Comparison of ENCODE assay signal across 8 cellular contexts in genomic region chr1:1079408-1080121, GRCh38. TPM values are rescaled to one million over a fixed set of nuclear protein-coding genes. Genes with fewer than 3 reads are reported as not detected.
DNase-seq lines count a peak whose midpoint lies in the region; ATAC-seq, FAIRE-seq and TF ChIP-seq lines count a peak whose summit lies in the region.

No MANE protein-coding gene starts in this region.

- DNase-seq in DMS53 (lab: John Stamatoyannopoulos, UW) (peak; percentile 94), brain pericyte (ENCODE audit: low read depth, low spot score) (peak; percentile 27), small intestine (peak; percentile 53)

- peak overlapping the region; percentile 30; the same call in 1 of the 2 replicates for H3K9ac ChIP-seq in iPS-20b (ENCODE audit: low read depth, low read length)

- FAIRE-seq in small intestine (lab: Jason Lieb, UNC) = no peak

- no peak overlapping the region for H3K27ac ChIP-seq in iPS-20b (ENCODE audit: low read length)
- H3K27ac ChIP-seq in small intestine (ENCODE audit: low read depth in 1 of 2, low read length in 1 of 2) = no peak overlapping the region

- H3K27me3 ChIP-seq in iPS-20b (ENCODE audit: insufficient read depth, low read length) (peaks cover 10% of the 10 kb centered on the region), small intestine (ENCODE audit: control insufficient read depth in 2 of 2, insufficient read depth in 2 of 2, low read length in 2 of 2) (no peaks in the 10 kb centered on the region)

- 1 to 2% (median 2%) methylated on average over 35 to 38 of the region's 38 CpGs for WGBS in small intestine, 3 donors

- H3K4me1 ChIP-seq in iPS-20b (ENCODE audit: insufficient read depth, low read length) = no peaks in the 10 kb centered on the region
- H3K4me1 ChIP-seq in small intestine (ENCODE audit: control insufficient read depth in 2 of 2, insufficient read depth in 1 of 2, low read depth in 1 of 2, low read length in 1 of 2) = peaks cover 0 to 3% of the 10 kb centered on the region in 2 donors

- ATAC-seq in HG02798 (IDR thresholded peaks at IDR 0.05; ENCODE audit: poor library complexity, unreplicated experiment) (peak; percentile 45), GM18861 (IDR thresholded peaks at IDR 0.05; ENCODE audit: unreplicated experiment) (no peak), HG03354 (IDR thresholded peaks at IDR 0.05; ENCODE audit: poor library complexity, severe bottlenecking, unreplicated experiment) (no peak)

- H3K4me3 ChIP-seq in iPS-20b (ENCODE audit: low read length) = peak overlapping the region; percentile 63
- H3K4me3 ChIP-seq in small intestine (ENCODE audit: low read depth in 1 of 2, low read length in 2 of 2) = peak overlapping the region in 1 of 2 donors; percentile 14

- H3K9me3 ChIP-seq in iPS-20b (ENCODE audit: insufficient read depth, low read depth, low read length) (no peaks in the 10 kb centered on the region), small intestine (ENCODE audit: control insufficient read depth, low read depth) (no peaks in the 10 kb centered on the region)

- no peaks in the 10 kb centered on the region for H3K36me3 ChIP-seq in iPS-20b (ENCODE audit: insufficient read depth, low read depth, low read length)
- peaks cover 0 to 3% of the 10 kb centered on the region in 2 donors for H3K36me3 ChIP-seq in small intestine (ENCODE audit: control insufficient read depth in 2 of 2, insufficient read depth in 2 of 2, low read length in 2 of 2)

TF ChIP-seq in PFSK-1, 5 proteins besides CTCF, POLR2A, EP300 and RAD21:
- TF ChIP-seq FOXP2 (optimal IDR thresholded peaks at IDR 0.05; ENCODE audit: borderline replicate concordance, extremely low read depth, extremely low read length, insufficient read depth) (peak; percentile 10), POLR2AphosphoS5 (IDR thresholded peaks at IDR 0.05; ENCODE audit: low read depth, low read length) (no peak)

RNA-seq across cellular contexts. Expression of gene RNF223, which starts 5.5 kb away (rescaled TPM):
- not detected for polyA plus RNA-seq in PFSK-1 (2012; ENCODE audit: insufficient read length, low read depth)
- polyA plus RNA-seq in small intestine = under 1 TPM in 2 of 3 donors, not detected in 1; 0.18 to 0.45 TPM

RNA-seq across cellular contexts. Expression of gene C1orf159, which starts 36.3 kb away (rescaled TPM):
- 19.9 TPM for polyA plus RNA-seq in PFSK-1 (2012; ENCODE audit: insufficient read length, low read depth)
- polyA plus RNA-seq in small intestine = 10 to 100 TPM; 12.4 to 19.0 (median 12.7) TPM

RNA-seq across cellular contexts. Expression of gene AGRN, which starts 59.6 kb away (rescaled TPM):
- polyA plus RNA-seq in PFSK-1 (2012; ENCODE audit: insufficient read length, low read depth) = 117 TPM
- polyA plus RNA-seq in small intestine = 10 to 100 TPM; 13.2 to 20.9 (median 18.9) TPM

Comparison
In these comparisons a context has a peak if more than half of its experiments do, and no peak if none do; other contexts are left out.
1. DNase-seq: peak in every context shown above with its lines; median percentile 94 in DMS53; 53 in small intestine; 27 in brain pericyte.